In the genomic region with DNA sequence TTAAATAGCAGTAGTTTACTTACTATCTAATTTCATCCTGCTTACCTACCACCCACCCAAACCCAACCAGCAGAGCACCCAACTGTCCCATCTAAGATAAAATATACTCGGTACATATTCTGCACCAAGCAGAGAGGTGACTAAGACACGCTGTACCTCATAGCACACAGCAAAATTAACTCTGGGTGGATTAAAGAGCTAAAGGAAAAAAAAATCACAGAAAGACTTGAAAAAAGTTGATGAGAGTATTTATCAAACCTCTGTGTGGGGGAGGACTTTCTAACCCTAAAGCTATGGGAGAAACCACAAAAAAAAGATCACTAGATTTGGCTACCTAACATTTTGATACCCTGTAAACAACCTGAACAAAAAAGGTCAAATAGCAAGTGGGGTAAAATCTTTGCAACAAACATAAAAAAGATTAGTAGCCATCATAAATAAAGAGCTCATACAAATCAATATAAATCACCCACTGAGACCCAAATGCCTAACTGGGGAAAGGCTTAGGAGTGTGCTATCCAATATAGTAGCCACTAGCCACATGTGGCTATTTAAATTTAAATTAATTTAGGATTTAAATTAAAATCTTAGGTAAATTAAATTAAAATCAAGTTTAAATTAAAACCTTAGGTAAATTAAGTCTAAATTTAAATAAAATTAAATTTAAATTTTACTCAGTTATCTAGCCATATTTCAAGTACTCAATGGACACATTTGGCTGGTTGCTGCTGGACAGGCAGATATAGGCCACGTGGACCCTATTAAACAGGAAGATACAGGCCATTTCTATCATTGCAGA, we compare ENCODE assay signal across 25 cellular contexts. TPM values are rescaled to one million over a fixed set of nuclear protein-coding genes. Genes with fewer than 3 reads are reported as not detected.
DNase-seq lines count a peak whose midpoint lies in the region; ATAC-seq, FAIRE-seq and TF ChIP-seq lines count a peak whose summit lies in the region.
"Had no signal": no experiment of that assay in that cellular context is flagged by ENCODE, and none has a peak within 500 bp of the region (broad histone marks: within the 10 kb centered on the region; RNA-seq: fewer than 3 reads in every experiment).

No MANE protein-coding gene starts in this region.

- peak overlapping the region; percentile 83 to 99 (median 97) for H3K27ac Mint-ChIP-seq in CD4-positive, CD25-positive, alpha-beta regulatory T cell
- H3K27ac Mint-ChIP-seq in activated CD8-positive, alpha-beta T cell treated with anti-CD3 and anti-CD28 coated beads for 36 hours = peak overlapping the region; percentile 58

- no peak for TF ChIP-seq CTCF in activated CD8-positive, alpha-beta T cell treated with anti-CD3 and anti-CD28 coated beads for 36 hours (IDR thresholded peaks at IDR 0.05)
- no peak for TF ChIP-seq CTCF in SK-N-SH (IDR thresholded peaks at IDR 0.05)

- H3K4me3 ChIP-seq in CD4-positive, CD25-positive, alpha-beta regulatory T cell (ENCODE audit: low read depth, low read length) = peak overlapping the region; percentile 58
- H3K4me3 ChIP-seq in SK-N-SH (ENCODE audit: low read depth in 2 of 2, low read length in 1 of 2) = no peak overlapping the region
- H3K4me3 ChIP-seq: ascending aorta, dorsolateral prefrontal cortex, lung, SJSA1, upper lobe of left lung had no signal

- no peaks in the 10 kb centered on the region for H3K9me3 ChIP-seq in CD4-positive, CD25-positive, alpha-beta regulatory T cell (ENCODE audit: control insufficient read depth in 2 of 2, low read length in 2 of 2)
- H3K9me3 ChIP-seq in SK-N-SH = no peaks in the 10 kb centered on the region; the same call in 1 of the 2 replicates
- H3K9me3 ChIP-seq: ascending aorta, SJSA1, upper lobe of left lung had no signal

- H3K36me3 ChIP-seq in CD4-positive, CD25-positive, alpha-beta regulatory T cell (ENCODE audit: control insufficient read depth, insufficient read depth, low read length) = no peaks in the 10 kb centered on the region
- H3K36me3 ChIP-seq in SK-N-SH (replicated peaks in 1 of 2; ENCODE audit: control insufficient read depth in 1 of 2, insufficient read depth in 2 of 2, low read length in 1 of 2) = no peaks in the 10 kb centered on the region
- H3K36me3 ChIP-seq: ascending aorta, SJSA1, upper lobe of left lung had no signal

- no peaks in the 10 kb centered on the region for H3K9me2 ChIP-seq in SK-N-SH

- peak in 1 of 2 donors; percentile 43 for ATAC-seq in CD4-positive, CD25-positive, alpha-beta regulatory T cell (ENCODE audit: low read depth in 2 of 2)
- peak; percentile 45 for ATAC-seq in activated CD8-positive, alpha-beta T cell treated with anti-CD3 and anti-CD28 coated beads for 36 hours
- ATAC-seq: sciatic nerve had no signal

- 47% methylated on average over 3 of the region's 3 CpGs for WGBS in SK-N-SH (ENCODE audit: low lambda C conversion rate)

- H3K27ac ChIP-seq in CD4-positive, CD25-positive, alpha-beta regulatory T cell (ENCODE audit: insufficient read depth, low read length, poor library complexity, severe bottlenecking) = peak overlapping the region; percentile 63
- no peak overlapping the region for H3K27ac ChIP-seq in SK-N-SH (ENCODE audit: low read depth in 2 of 2, low read length in 1 of 2)
- H3K27ac ChIP-seq: ascending aorta, dorsolateral prefrontal cortex, SJSA1, upper lobe of left lung, VCaP had no signal

- H3K27me3 ChIP-seq in CD4-positive, CD25-positive, alpha-beta regulatory T cell (ENCODE audit: control insufficient read depth, insufficient read depth, low read length) = no peaks in the 10 kb centered on the region
- no peaks in the 10 kb centered on the region for H3K27me3 ChIP-seq in SK-N-SH (ENCODE audit: insufficient read depth)
- H3K27me3 ChIP-seq: ascending aorta, upper lobe of left lung had no signal

- H3K4me2 ChIP-seq in SK-N-SH = no peak overlapping the region

- no peak for TF ChIP-seq EP300 in SK-N-SH (IDR thresholded peaks at IDR 0.05; ENCODE audit: borderline replicate concordance in 1 of 2, low read depth in 1 of 2, low read length in 1 of 2)

- CTCF ChIA-PET in activated CD8-positive, alpha-beta T cell treated with anti-CD3 and anti-CD28 coated beads for 36 hours (lab: Charles Lee) = interaction anchor here (1.0 kb wide), 1 partner anchor 107 kb away, joined by 3 read pairs; no protein-coding TSS in a partner anchor
- CTCF ChIA-PET in SK-N-SH (lab: Yijun Ruan, JAX) = no interaction called here

- peak in 1 of 3 donors; percentile 38 for DNase-seq in CD4-positive, CD25-positive, alpha-beta regulatory T cell
- DNase-seq in activated CD8-positive, alpha-beta T cell treated with anti-CD3 and anti-CD28 coated beads for 36 hours = no peak
- DNase-seq in NCI-H446 (lab: John Stamatoyannopoulos, UW) (no peak), COLO829 (ENCODE audit: low spot score) (no peak), SK-N-SH (no peak)
- no peak for DNase-seq in stimulated activated CD4-positive, alpha-beta T cell treated with anti-CD3 and anti-CD28 coated beads, Interleukin-4, amount 100 ng/mL, for 1 hour
- DNase-seq: DMS79 treated with DMSO at 0.1 percent for 48 hours; dorsolateral prefrontal cortex; glutamatergic neuron; kidney; NCI-H187; NCI-H2171 treated with DMSO at 0.1 percent for 48 hours; NCI-H526 treated with DMSO at 0.1 percent for 48 hours; stimulated activated CD4-positive, alpha-beta T cell treated with anti-CD3 and anti-CD28 coated beads, Interleukin-15, amount 100 ng/mL, for 24 hours had no signal

- no peak overlapping the region for H3K9ac ChIP-seq in SK-N-SH

- H3K79me2 ChIP-seq in SK-N-SH (ENCODE audit: insufficient read depth) = no peaks in the 10 kb centered on the region

- no peaks in the 10 kb centered on the region for H3K9me3 Mint-ChIP-seq in CD4-positive, CD25-positive, alpha-beta regulatory T cell
- H3K9me3 Mint-ChIP-seq in activated CD8-positive, alpha-beta T cell treated with anti-CD3 and anti-CD28 coated beads for 36 hours = no peaks in the 10 kb centered on the region

- no peaks in the 10 kb centered on the region for H3K36me3 Mint-ChIP-seq in CD4-positive, CD25-positive, alpha-beta regulatory T cell
- peaks cover 39% of the 10 kb centered on the region for H3K36me3 Mint-ChIP-seq in activated CD8-positive, alpha-beta T cell treated with anti-CD3 and anti-CD28 coated beads for 36 hours (ENCODE audit: low read depth)

- no peak overlapping the region for H2AFZ ChIP-seq in SK-N-SH (ENCODE audit: low read depth)

- H3K4me1 Mint-ChIP-seq in CD4-positive, CD25-positive, alpha-beta regulatory T cell = peaks cover 50 to 93% (median 60%) of the 10 kb centered on the region in 4 donors
- peaks cover 84% of the 10 kb centered on the region for H3K4me1 Mint-ChIP-seq in activated CD8-positive, alpha-beta T cell treated with anti-CD3 and anti-CD28 coated beads for 36 hours (ENCODE audit: low read depth)

- peak; percentile 51 for FAIRE-seq in A204.1 (lab: Jason Lieb, UNC)
- FAIRE-seq in colon (lab: Jason Lieb, UNC) = peak; percentile 10
- FAIRE-seq: endothelial cell of umbilical vein, kidney had no signal

- TF ChIP-seq RAD21 in SK-N-SH (IDR thresholded peaks at IDR 0.05; ENCODE audit: low read length) = no peak

- POLR2A ChIA-PET in activated CD8-positive, alpha-beta T cell treated with anti-CD3 and anti-CD28 coated beads for 36 hours (lab: Charles Lee) = interaction anchor here (0.6 to 6.8 kb wide), 5 partner anchors 11 to 90 kb away, joined by 3 to 44 read pairs (median 3); no protein-coding TSS in a partner anchor
- POLR2A ChIA-PET in SK-N-SH (lab: Yijun Ruan, JAX) = no interaction called here

- H3K4me3 Mint-ChIP-seq in CD4-positive, CD25-positive, alpha-beta regulatory T cell = peak overlapping the region; percentile 40 to 91 (median 72)
- peak overlapping the region; percentile 39 for H3K4me3 Mint-ChIP-seq in activated CD8-positive, alpha-beta T cell treated with anti-CD3 and anti-CD28 coated beads for 36 hours

- intact Hi-C loops in activated CD8-positive, alpha-beta T cell treated with anti-CD3 and anti-CD28 coated beads for 36 hours (cut with micrococcal nuclease) = no loop called here

- no peaks in the 10 kb centered on the region for H4K20me1 ChIP-seq in SK-N-SH (ENCODE audit: insufficient read depth)

- H3K4me1 ChIP-seq in CD4-positive, CD25-positive, alpha-beta regulatory T cell (ENCODE audit: control insufficient read depth, insufficient read depth, low read length, poor library complexity, severe bottlenecking) = peaks cover 78% of the 10 kb centered on the region
- H3K4me1 ChIP-seq in SK-N-SH (ENCODE audit: control insufficient read depth in 1 of 2, insufficient read depth in 2 of 2, low read depth in 1 of 2, low read length in 1 of 2) = no peaks in the 10 kb centered on the region
- H3K4me1 ChIP-seq: ascending aorta, SJSA1 had no signal

- H3K27me3 Mint-ChIP-seq in CD4-positive, CD25-positive, alpha-beta regulatory T cell = no peaks in the 10 kb centered on the region
- H3K27me3 Mint-ChIP-seq in activated CD8-positive, alpha-beta T cell treated with anti-CD3 and anti-CD28 coated beads for 36 hours = no peaks in the 10 kb centered on the region

- H3F3A ChIP-seq in SK-N-SH (replicated peaks; ENCODE audit: insufficient read depth) = no peaks in the 10 kb centered on the region

TF ChIP-seq in SK-N-SH, 30 proteins besides CTCF, POLR2A, EP300 and RAD21 (continues in another document):
- TF ChIP-seq SIN3A (IDR thresholded peaks at IDR 0.05; ENCODE audit: borderline replicate concordance, low read depth, low read length) (no peak), EZH2phosphoT487 (IDR thresholded peaks at IDR 0.05; ENCODE audit: borderline replicate concordance, low read depth) (no peak), PBX3 (IDR thresholded peaks at IDR 0.05) (no peak), NRF1 (IDR thresholded peaks at IDR 0.05; ENCODE audit: low read depth, low read length) (no peak), GATA2 (CRISPR knock-in tag; IDR thresholded peaks at IDR 0.05) (no peak), MXI1 (IDR thresholded peaks at IDR 0.05; ENCODE audit: low read depth, low read length) (no peak)

RNA-seq across cellular contexts. Expression of gene CD5, which starts 25.6 kb away (rescaled TPM):
- 390 TPM for total RNA-seq in CD4-positive, CD25-positive, alpha-beta regulatory T cell
- polyA plus RNA-seq in CD4-positive, CD25-positive, alpha-beta regulatory T cell = 100 to 1,000 TPM; 150 to 253 (median 213) TPM
- total RNA-seq in activated CD8-positive, alpha-beta T cell treated with anti-CD3 and anti-CD28 coated beads for 36 hours = 100 to 1,000 TPM; 214 to 215 TPM
- not detected in 2 replicates for polyA plus RNA-seq in SK-N-SH (2012; rRNA removed)
- not detected in 2 replicates for polyA plus RNA-seq in SK-N-SH (2012; cell fraction: cytosol; rRNA removed)
- not detected in 2 replicates for polyA plus RNA-seq in SK-N-SH (2012; cell fraction: nucleus; rRNA removed)
- total RNA-seq: endothelial cell of umbilical vein, LHCN-M2, RPMI7951, SJSA1 had no signal
- polyA plus RNA-seq: endothelial cell of umbilical vein had no signal
